13 cellular contexts compared by ENCODE assay signal in the genomic region with DNA sequence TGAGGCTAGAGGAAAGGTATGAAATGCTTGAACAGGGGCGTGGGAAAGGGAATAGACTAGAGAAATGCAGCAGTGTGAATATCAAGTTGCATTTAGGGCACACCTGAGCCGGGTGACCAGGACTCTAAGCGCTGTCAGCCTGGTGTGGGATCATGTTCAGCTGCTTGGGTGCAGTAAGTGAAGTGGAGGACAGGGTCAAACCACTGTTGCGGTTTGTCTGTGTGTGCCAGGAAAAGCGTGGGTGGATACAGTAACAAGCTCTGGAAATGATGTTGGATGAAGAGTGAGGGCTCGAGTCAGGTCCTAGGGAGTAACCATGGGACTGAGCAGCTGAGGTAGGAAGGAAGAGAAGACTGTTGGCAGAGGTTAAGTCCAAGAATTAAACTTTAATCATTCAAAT. TPM values are rescaled to one million over a fixed set of nuclear protein-coding genes. Genes with fewer than 3 reads are reported as not detected.
DNase-seq lines count a peak whose midpoint lies in the region; ATAC-seq and TF ChIP-seq lines count a peak whose summit lies in the region.
"Had no signal": no experiment of that assay in that cellular context is flagged by ENCODE, and none has a peak within 500 bp of the region (broad histone marks: within the 10 kb centered on the region; RNA-seq: fewer than 3 reads in every experiment).

No MANE protein-coding gene starts in this region.

- no peak overlapping the region for H3K27ac ChIP-seq in IMR-90 (ENCODE audit: insufficient read depth, low read length)
- no peak overlapping the region for H3K27ac ChIP-seq in Peyer's patch
- no peak overlapping the region for H3K27ac ChIP-seq in MM.1S (ENCODE audit: low read length)
- H3K27ac ChIP-seq: colonic mucosa had no signal

- no peaks in the 10 kb centered on the region for H3K79me2 ChIP-seq in MM.1S (ENCODE audit: low read length)

- intact Hi-C loops in IMR-90 (cut with micrococcal nuclease) (no loop called here), sciatic nerve (cut with DNase I) (no loop called here)

- peak overlapping the region; percentile 8 for H3K14ac ChIP-seq in IMR-90 (replicated peaks; ENCODE audit: low read depth, low read length)

- BruUV-seq in IMR-90 (replicated peaks; lab: Mats Ljungman, UMichigan): no TSS peak

- H3K27me3 ChIP-seq in IMR-90 (ENCODE audit: control insufficient read depth, insufficient read depth, low read length): no peaks in the 10 kb centered on the region
- H3K27me3 ChIP-seq in Peyer's patch: no peaks in the 10 kb centered on the region
- no peaks in the 10 kb centered on the region for H3K27me3 ChIP-seq in MM.1S (replicated peaks; ENCODE audit: insufficient read depth, low read length)
- H3K27me3 ChIP-seq: colonic mucosa had no signal

- POLR2A ChIA-PET in IMR-90 (lab: Charles Lee; ENCODE audit: unreplicated experiment): no interaction called here

- WGBS in IMR-90 (ENCODE audit: extremely low coverage in 2 of 2, insufficient read length in 1 of 2), 2 experiments: 58% methylated on average over 5 of the region's 6 CpGs; no CpG with 5 or more reads in 1 of the 2 experiments

- H3K4ac ChIP-seq in IMR-90 (ENCODE audit: low read depth, low read length): peak overlapping the region; percentile 41; the same call in 1 of the 2 replicates

- no peak overlapping the region for H3K4me2 ChIP-seq in IMR-90 (ENCODE audit: low read depth, low read length)
- H3K4me2 ChIP-seq in MM.1S (ENCODE audit: low read depth, low read length): no peak overlapping the region

- H3K18ac ChIP-seq in IMR-90 (ENCODE audit: low read depth, low read length): no peak overlapping the region

- peaks cover 16% of the 10 kb centered on the region for H3K9me1 ChIP-seq in IMR-90 (ENCODE audit: insufficient read depth, low read length)

- peak; percentile 34 for ATAC-seq in IMR-90 (ENCODE audit: low read depth)
- ATAC-seq in sciatic nerve: no peak

- no peak overlapping the region for H2BK120ac ChIP-seq in IMR-90 (ENCODE audit: low read depth, low read length)

- H3K9me3 ChIP-seq in IMR-90 (ENCODE audit: control insufficient read depth, insufficient read depth, low read length): no peaks in the 10 kb centered on the region
- H3K9me3 ChIP-seq in Peyer's patch: no peaks in the 10 kb centered on the region
- no peaks in the 10 kb centered on the region for H3K9me3 ChIP-seq in MM.1S (replicated peaks; ENCODE audit: insufficient read depth, low read length)
- H3K9me3 ChIP-seq: colonic mucosa had no signal

- H3K56ac ChIP-seq in IMR-90 (ENCODE audit: extremely low read depth, insufficient read depth, low read length): no peak overlapping the region

- H2AFZ ChIP-seq in IMR-90 (replicated peaks; ENCODE audit: low read length, poor library complexity): no peak overlapping the region
- no peak overlapping the region for H2AFZ ChIP-seq in MM.1S (ENCODE audit: low read length)

- no peak for TF ChIP-seq CTCF in IMR-90 (conservative IDR thresholded peaks at IDR 0.05; ENCODE audit: low read depth, low read length)
- TF ChIP-seq CTCF in Peyer's patch (IDR thresholded peaks at IDR 0.05): no peak
- no peak for TF ChIP-seq CTCF in MM.1S (IDR thresholded peaks at IDR 0.05; ENCODE audit: low read length)

- CTCF ChIA-PET in IMR-90 (lab: Yijun Ruan, JAX): interaction anchor here (1.2 to 1.4 kb wide), 2 partner anchors 9 to 12 kb away, joined by 3 read pairs; no protein-coding TSS in a partner anchor

- peaks cover 13% of the 10 kb centered on the region for H3K4me1 ChIP-seq in IMR-90 (ENCODE audit: control insufficient read depth, insufficient read depth, low read length)
- H3K4me1 ChIP-seq in Peyer's patch: no peaks in the 10 kb centered on the region
- H3K4me1 ChIP-seq in MM.1S (ENCODE audit: low read length): peaks cover 7% of the 10 kb centered on the region
- H3K4me1 ChIP-seq: colonic mucosa had no signal

- no peaks in the 10 kb centered on the region for H3K36me3 ChIP-seq in IMR-90 (ENCODE audit: control insufficient read depth, insufficient read depth, low read length)
- no peaks in the 10 kb centered on the region for H3K36me3 ChIP-seq in Peyer's patch
- H3K36me3 ChIP-seq in MM.1S (replicated peaks; ENCODE audit: insufficient read depth, low read length): no peaks in the 10 kb centered on the region
- H3K36me3 ChIP-seq: colonic mucosa had no signal

- peak overlapping the region; percentile 39; the same call in 1 of the 3 replicates for H2BK15ac ChIP-seq in IMR-90 (ENCODE audit: low read depth, low read length)

- no peak overlapping the region for H2AK9ac ChIP-seq in IMR-90 (replicated peaks; ENCODE audit: low read depth, low read length, poor library complexity)

- peak overlapping the region; percentile 37; the same call in 1 of the 2 replicates for H3K23ac ChIP-seq in IMR-90 (ENCODE audit: low read depth, low read length)

- H3K9ac ChIP-seq in IMR-90 (ENCODE audit: low read depth, low read length): no peak overlapping the region
- no peak overlapping the region for H3K9ac ChIP-seq in MM.1S (ENCODE audit: low read length)

- no peak overlapping the region for H4K5ac ChIP-seq in IMR-90 (ENCODE audit: low read depth, low read length)

- in situ Hi-C loops in IMR-90 (cut with MboI; ENCODE audit: low sequenced_read_pairs): no loop called here

- TF ChIP-seq POLR2A in IMR-90 (IDR thresholded peaks at IDR 0.05; ENCODE audit: low read depth, low read length) (no peak), Peyer's patch (IDR thresholded peaks at IDR 0.05) (no peak)

- no peak overlapping the region for H2BK20ac ChIP-seq in IMR-90 (ENCODE audit: low read depth, low read length)

- DNase-seq in IMR-90 (peak; percentile 94), SW480 (ENCODE audit: low spot score) (peak; percentile 87), fibroblast of peridontal ligament (ENCODE audit: extremely low read depth) (peak; percentile 76), skeletal muscle cell (ENCODE audit: low read depth) (peak; percentile 80), Peyer's patch (no peak), sciatic nerve (ENCODE audit: low spot score) (no peak), MM.1S (no peak)
- DNase-seq: activated naive CD4-positive, alpha-beta T cell; colonic mucosa; foreskin melanocyte; NCI-H526 treated with DMSO at 0.1 percent for 48 hours; retina; SIG-M5 had no signal

- 0 out of 2 replicates have a peak overlapping the region, but pooled peaks have one; percentile 0 for H2AK5ac ChIP-seq in IMR-90 (ENCODE audit: low read depth, low read length)

- peaks cover 20 to 36% of the 10 kb centered on the region in 2 experiments; a peak in 3 of 4 replicates for H3K79me1 ChIP-seq in IMR-90 (ENCODE audit: low read depth in 1 of 2, low read length in 2 of 2)

- H4K91ac ChIP-seq in IMR-90 (ENCODE audit: insufficient read depth, low read depth, low read length): no peak overlapping the region

- no peak overlapping the region for H2BK5ac ChIP-seq in IMR-90 (ENCODE audit: low read depth, low read length, poor library complexity, severe bottlenecking)

- no peak for TF ChIP-seq RAD21 in IMR-90 (IDR thresholded peaks at IDR 0.05; ENCODE audit: low read length)

- no peaks in the 10 kb centered on the region for H3K9me2 ChIP-seq in MM.1S (replicated peaks; ENCODE audit: insufficient read depth, low read length)

- H3K4me3 ChIP-seq in IMR-90 (ENCODE audit: insufficient read depth, low read depth, low read length) (no peak overlapping the region), skeletal muscle cell (ENCODE audit: low read depth, low read length) (no peak overlapping the region), Peyer's patch (no peak overlapping the region), MM.1S (ENCODE audit: low read length) (no peak overlapping the region)
- H3K4me3 ChIP-seq: colonic mucosa had no signal

- H4K20me1 ChIP-seq in IMR-90 (ENCODE audit: insufficient read depth, low read length) (no peaks in the 10 kb centered on the region; the same call in 1 of the 2 replicates), MM.1S (ENCODE audit: insufficient read depth, low read length) (no peaks in the 10 kb centered on the region)

- no peaks in the 10 kb centered on the region for H3F3A ChIP-seq in MM.1S (ENCODE audit: insufficient read depth, low read length)

- no peak overlapping the region for H4K8ac ChIP-seq in IMR-90 (ENCODE audit: low read depth in 2 of 2, low read length in 2 of 2)

- dilution Hi-C loops in IMR-90 (cut with HindIII; ENCODE audit: low sequenced_read_pairs, unreplicated experiment): no loop called here

TF ChIP-seq in IMR-90, 13 proteins besides CTCF, POLR2A, EP300 and RAD21:
- TF ChIP-seq FOS (IDR thresholded peaks at IDR 0.05; ENCODE audit: low read depth, low read length) (no peak), RCOR1 (IDR thresholded peaks at IDR 0.05; ENCODE audit: insufficient replicate concordance, low read length) (peak; percentile 78), BHLHE40 (IDR thresholded peaks at IDR 0.05; ENCODE audit: low read depth, low read length) (peak; percentile 25; the same call in 1 of the 2 replicates)

RNA-seq across cellular contexts. Expression of gene DGKH, which starts 15.8 kb away (rescaled TPM):
- 9.7 and 13.4 TPM in 2 replicates for total RNA-seq in IMR-90 (2012; rRNA removed)
- 1.6 and 2.0 TPM in 2 replicates for polyA plus RNA-seq in IMR-90 (2012; rRNA removed)
- 0.21 and 0.30 TPM in 2 replicates for polyA plus RNA-seq in IMR-90 (2012; cell fraction: cytosol; rRNA removed)
- polyA plus RNA-seq in IMR-90 (2012; cell fraction: nucleus; rRNA removed; ENCODE audit: low replicate concordance): 1.1 and 6.6 TPM in 2 replicates
- total RNA-seq in Peyer's patch: 10 to 100 TPM in 3 of 4 donors, 1 to 10 TPM in 1; 9.5 to 30.5 (median 18.8) TPM
- total RNA-seq in sciatic nerve: 19.9 TPM

Comparison
In these comparisons a context has a peak if more than half of its experiments do, and no peak if none do; other contexts are left out.
1. DNase-seq: peak in IMR-90 (single experiment), SW480 (single experiment), fibroblast of peridontal ligament (single experiment) and skeletal muscle cell (single experiment); none in Peyer's patch (0 of 3), sciatic nerve (single experiment) and MM.1S (single experiment).